ENCODE assay signal across 1 cellular context in the genomic region with DNA sequence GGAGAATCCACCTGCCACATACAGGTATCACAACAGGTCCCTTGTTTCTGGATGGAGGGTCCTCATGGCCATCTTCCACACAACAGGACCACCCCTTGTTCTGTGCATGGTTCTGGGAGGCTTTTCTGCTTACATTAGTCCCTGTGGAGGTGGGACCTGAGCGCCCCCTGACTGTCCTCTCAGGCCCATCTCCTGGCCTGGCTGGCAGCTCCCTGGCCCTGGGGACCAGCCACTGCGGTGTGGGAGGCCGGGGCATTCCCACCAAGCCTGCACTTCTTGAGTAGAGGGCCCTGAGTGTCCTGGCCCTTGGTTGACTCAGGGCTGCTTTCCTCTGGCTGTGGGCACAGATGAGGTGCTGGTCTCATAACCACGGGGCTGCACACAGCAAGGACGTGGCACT.
TF ChIP-seq lines count a peak whose summit lies in the region.

No MANE protein-coding gene starts in this region.

TF ChIP-seq in H1, 55 proteins besides CTCF, POLR2A, EP300 and RAD21:
- no peak for TF ChIP-seq ASH2L (IDR thresholded peaks at IDR 0.05; ENCODE audit: low read length)
- TF ChIP-seq, protein P1, sequence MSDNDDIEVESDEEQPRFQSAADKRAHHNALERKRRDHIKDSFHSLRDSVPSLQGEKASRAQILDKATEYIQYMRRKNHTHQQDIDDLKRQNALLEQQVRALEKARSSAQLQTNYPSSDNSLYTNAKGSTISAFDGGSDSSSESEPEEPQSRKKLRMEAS (IDR thresholded peaks at IDR 0.05), result no peak
- TF ChIP-seq CBX8 (IDR thresholded peaks at IDR 0.05; ENCODE audit: borderline replicate concordance, low read depth, low read length), result no peak
- TF ChIP-seq CEBPB (IDR thresholded peaks at IDR 0.05; ENCODE audit: low read depth, low read length), result no peak
- no peak for TF ChIP-seq TBP (IDR thresholded peaks at IDR 0.05; ENCODE audit: low read depth, low read length)
- no peak for TF ChIP-seq GTF2F1 (IDR thresholded peaks at IDR 0.05; ENCODE audit: borderline replicate concordance, low read depth, low read length)
- no peak for TF ChIP-seq RBBP5 (IDR thresholded peaks at IDR 0.05; ENCODE audit: borderline replicate concordance, low read depth, low read length)
- no peak for TF ChIP-seq KDM5A (IDR thresholded peaks at IDR 0.05; ENCODE audit: low read length)
- TF ChIP-seq SIN3A (conservative IDR thresholded peaks at IDR 0.05 in 1 of 2, IDR thresholded peaks at IDR 0.05 in 1 of 2; ENCODE audit: low read depth in 1 of 2, low read length in 2 of 2), result no peak
- no peak for TF ChIP-seq KDM4A (IDR thresholded peaks at IDR 0.05; ENCODE audit: low read depth, low read length, severe bottlenecking)
- TF ChIP-seq TCF12 (IDR thresholded peaks at IDR 0.05; ENCODE audit: low read depth, low read length), result no peak
- TF ChIP-seq SAP30 (IDR thresholded peaks at IDR 0.05; ENCODE audit: insufficient read depth, insufficient replicate concordance, low read length), result no peak
- TF ChIP-seq POU5F1 (IDR thresholded peaks at IDR 0.05; ENCODE audit: low read depth, low read length), result no peak
- TF ChIP-seq JUND (IDR thresholded peaks at IDR 0.05; ENCODE audit: low read length), result no peak
- no peak for TF ChIP-seq PHF8 (conservative IDR thresholded peaks at IDR 0.05; ENCODE audit: low read depth, low read length)
- TF ChIP-seq TAF7 (optimal IDR thresholded peaks at IDR 0.05; ENCODE audit: borderline replicate concordance, low read depth, low read length), result no peak
- TF ChIP-seq BCL11A (IDR thresholded peaks at IDR 0.05; ENCODE audit: low read depth in 2 of 2, low read length in 2 of 2), result no peak
- TF ChIP-seq, protein P2, sequence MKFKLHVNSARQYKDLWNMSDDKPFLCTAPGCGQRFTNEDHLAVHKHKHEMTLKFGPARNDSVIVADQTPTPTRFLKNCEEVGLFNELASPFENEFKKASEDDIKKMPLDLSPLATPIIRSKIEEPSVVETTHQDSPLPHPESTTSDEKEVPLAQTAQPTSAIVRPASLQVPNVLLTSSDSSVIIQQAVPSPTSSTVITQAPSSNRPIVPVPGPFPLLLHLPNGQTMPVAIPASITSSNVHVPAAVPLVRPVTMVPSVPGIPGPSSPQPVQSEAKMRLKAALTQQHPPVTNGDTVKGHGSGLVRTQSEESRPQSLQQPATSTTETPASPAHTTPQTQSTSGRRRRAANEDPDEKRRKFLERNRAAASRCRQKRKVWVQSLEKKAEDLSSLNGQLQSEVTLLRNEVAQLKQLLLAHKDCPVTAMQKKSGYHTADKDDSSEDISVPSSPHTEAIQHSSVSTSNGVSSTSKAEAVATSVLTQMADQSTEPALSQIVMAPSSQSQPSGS (IDR thresholded peaks at IDR 0.05; ENCODE audit: low read length), result no peak
- TF ChIP-seq, protein P3, sequence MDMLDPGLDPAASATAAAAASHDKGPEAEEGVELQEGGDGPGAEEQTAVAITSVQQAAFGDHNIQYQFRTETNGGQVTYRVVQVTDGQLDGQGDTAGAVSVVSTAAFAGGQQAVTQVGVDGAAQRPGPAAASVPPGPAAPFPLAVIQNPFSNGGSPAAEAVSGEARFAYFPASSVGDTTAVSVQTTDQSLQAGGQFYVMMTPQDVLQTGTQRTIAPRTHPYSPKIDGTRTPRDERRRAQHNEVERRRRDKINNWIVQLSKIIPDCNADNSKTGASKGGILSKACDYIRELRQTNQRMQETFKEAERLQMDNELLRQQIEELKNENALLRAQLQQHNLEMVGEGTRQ (IDR thresholded peaks at IDR 0.05; ENCODE audit: low read length), result no peak
- TF ChIP-seq RFX5 (IDR thresholded peaks at IDR 0.05; ENCODE audit: borderline replicate concordance, low read depth, low read length), result no peak
